9 cellular contexts compared by ENCODE assay signal in the genomic region with DNA sequence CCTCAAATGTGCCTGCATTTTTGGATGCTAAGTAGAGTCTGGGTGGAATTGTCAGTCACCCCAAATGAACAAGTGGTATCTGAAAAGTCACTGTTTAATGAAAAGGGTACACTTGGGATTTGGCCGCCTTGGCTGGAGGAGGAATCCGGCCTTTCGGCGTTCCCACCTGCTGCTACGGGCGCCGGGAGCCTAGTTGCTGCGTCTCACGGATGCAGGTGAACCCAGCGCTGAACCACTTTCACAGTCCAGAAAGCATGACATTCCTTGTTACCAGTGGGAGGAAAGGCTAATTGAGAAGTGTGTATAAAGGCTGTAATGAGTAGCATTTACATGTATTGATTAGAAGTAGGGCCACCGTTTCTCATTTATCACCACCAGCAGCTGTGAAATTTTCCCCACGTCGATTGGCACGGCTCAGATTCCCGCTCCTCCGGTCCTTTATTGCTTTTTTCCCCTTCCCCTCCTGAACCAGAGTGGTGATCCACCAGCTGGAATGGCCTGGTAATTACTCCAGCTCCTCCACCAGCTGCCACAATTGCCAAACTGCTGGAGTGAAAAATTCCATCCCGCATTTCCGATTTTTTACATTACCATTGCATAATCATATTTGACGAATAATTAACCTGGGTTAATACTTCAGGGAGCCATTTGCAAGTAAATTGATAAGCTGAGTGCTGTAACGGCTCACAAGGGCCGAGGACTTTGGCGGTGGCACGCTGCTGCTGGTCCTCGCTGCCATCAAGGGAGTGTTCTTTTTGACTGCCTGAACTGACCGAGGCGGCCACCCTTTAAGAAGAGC.
DNase-seq lines count a peak whose midpoint lies in the region; ATAC-seq and TF ChIP-seq lines count a peak whose summit lies in the region.
"Had no signal": no experiment of that assay in that cellular context is flagged by ENCODE, and none has a peak within 500 bp of the region (broad histone marks: within the 10 kb centered on the region; RNA-seq: fewer than 3 reads in every experiment).

No MANE protein-coding gene starts in this region.

- H3K27ac ChIP-seq in CD8-positive, alpha-beta memory T cell (ENCODE audit: low read depth, low read length), result no peak overlapping the region
- H3K27ac ChIP-seq: gastroesophageal sphincter had no signal

- no peak overlapping the region for H3K4me3 ChIP-seq in CD8-positive, alpha-beta memory T cell (ENCODE audit: low read length)
- H3K4me3 ChIP-seq: gastroesophageal sphincter had no signal

- H3K4me3 Mint-ChIP-seq in CD8-positive, alpha-beta memory T cell, result peak overlapping the region; percentile 1 to 69 (median 41)
- H3K4me3 Mint-ChIP-seq in activated CD4-positive, alpha-beta memory T cell treated with anti-CD3 and anti-CD28 coated beads, Interleukin-2, amount 10 ng/mL, durations not matched to agents 7 days and 5 days, result peak overlapping the region; percentile 52
- peak overlapping the region in 7 of 8 donors; percentile 53 to 87 (median 76) for H3K4me3 Mint-ChIP-seq in naive B cell

- H3K9me3 Mint-ChIP-seq in CD8-positive, alpha-beta memory T cell, result no peaks in the 10 kb centered on the region
- no peaks in the 10 kb centered on the region for H3K9me3 Mint-ChIP-seq in activated CD4-positive, alpha-beta memory T cell treated with anti-CD3 and anti-CD28 coated beads, Interleukin-2, amount 10 ng/mL, durations not matched to agents 7 days and 5 days
- H3K9me3 Mint-ChIP-seq in naive B cell, result no peaks in the 10 kb centered on the region

- POLR2A ChIA-PET in CD8-positive, alpha-beta memory T cell (lab: Charles Lee), result no interaction called here
- POLR2A ChIA-PET in activated CD4-positive, alpha-beta memory T cell treated with anti-CD3 and anti-CD28 coated beads, Interleukin-2, amount 10 ng/mL, durations not matched to agents 7 days and 5 days (lab: Charles Lee), result no interaction called here

- no peak overlapping the region for H3K27ac Mint-ChIP-seq in CD8-positive, alpha-beta memory T cell
- no peak overlapping the region for H3K27ac Mint-ChIP-seq in activated CD4-positive, alpha-beta memory T cell treated with anti-CD3 and anti-CD28 coated beads, Interleukin-2, amount 10 ng/mL, durations not matched to agents 7 days and 5 days
- H3K27ac Mint-ChIP-seq in naive B cell, result no peak overlapping the region

- no peak for DNase-seq in CD8-positive, alpha-beta memory T cell
- DNase-seq in NCI-H128 (lab: John Stamatoyannopoulos, UW; ENCODE audit: unreplicated experiment), result peak; percentile 47
- no peak for DNase-seq in activated CD4-positive, alpha-beta memory T cell treated with anti-CD3 and anti-CD28 coated beads, Interleukin-2, amount 10 ng/mL, durations not matched to agents 7 days and 5 days
- DNase-seq in naive B cell, result no peak
- DNase-seq in GM13977 (ENCODE audit: low spot score), result no peak
- DNase-seq in NCI-H446 treated with DMSO at 0.1 percent for 48 hours (lab: John Stamatoyannopoulos, UW), result no peak
- DNase-seq in KBM-7, result no peak

- no peak for ATAC-seq in naive B cell (ENCODE audit: low read depth in 2 of 2)
- no peak for ATAC-seq in HG02642 (IDR thresholded peaks at IDR 0.05; ENCODE audit: poor library complexity, unreplicated experiment)
- ATAC-seq: gastroesophageal sphincter had no signal

- no peak for TF ChIP-seq CTCF in GM13977 (IDR thresholded peaks at IDR 0.05; ENCODE audit: extremely low read depth, insufficient read depth, missing control alignments)

- no peaks in the 10 kb centered on the region for H3K9me3 ChIP-seq in CD8-positive, alpha-beta memory T cell (ENCODE audit: low read length)
- H3K9me3 ChIP-seq: gastroesophageal sphincter had no signal

- in situ Hi-C loops in GM13977 (cut with MboI; ENCODE audit: low pct_unique_long_range_greater_than_20kb, low sequenced_read_pairs, unreplicated experiment) (no loop called here), KBM-7 (cut with MboI; ENCODE audit: low pct_unique_long_range_greater_than_20kb, low sequenced_read_pairs) (no loop called here)

- no peaks in the 10 kb centered on the region for H3K36me3 ChIP-seq in CD8-positive, alpha-beta memory T cell (ENCODE audit: insufficient read depth, low read length)
- H3K36me3 ChIP-seq: gastroesophageal sphincter had no signal

- H3K27me3 Mint-ChIP-seq in CD8-positive, alpha-beta memory T cell, result peaks cover 9 to 31% of the 10 kb centered on the region in 2 donors
- H3K27me3 Mint-ChIP-seq in activated CD4-positive, alpha-beta memory T cell treated with anti-CD3 and anti-CD28 coated beads, Interleukin-2, amount 10 ng/mL, durations not matched to agents 7 days and 5 days, result peaks cover 3% of the 10 kb centered on the region
- H3K27me3 Mint-ChIP-seq in naive B cell, result peaks cover 9 to 35% (median 21%) of the 10 kb centered on the region in 3 donors

- no peaks in the 10 kb centered on the region for H3K4me1 ChIP-seq in CD8-positive, alpha-beta memory T cell (ENCODE audit: insufficient read depth, low read length)
- H3K4me1 ChIP-seq: gastroesophageal sphincter had no signal

- peaks cover 0 to 4% (median 0%) of the 10 kb centered on the region in 3 donors for H3K4me1 Mint-ChIP-seq in CD8-positive, alpha-beta memory T cell
- no peaks in the 10 kb centered on the region for H3K4me1 Mint-ChIP-seq in activated CD4-positive, alpha-beta memory T cell treated with anti-CD3 and anti-CD28 coated beads, Interleukin-2, amount 10 ng/mL, durations not matched to agents 7 days and 5 days
- H3K4me1 Mint-ChIP-seq in naive B cell, result peaks cover 0 to 5% (median 0%) of the 10 kb centered on the region in 3 donors

- no peaks in the 10 kb centered on the region for H3K27me3 ChIP-seq in CD8-positive, alpha-beta memory T cell (ENCODE audit: insufficient read depth, low read length, poor library complexity, severe bottlenecking)

- no peaks in the 10 kb centered on the region for H3K36me3 Mint-ChIP-seq in CD8-positive, alpha-beta memory T cell
- no peaks in the 10 kb centered on the region for H3K36me3 Mint-ChIP-seq in activated CD4-positive, alpha-beta memory T cell treated with anti-CD3 and anti-CD28 coated beads, Interleukin-2, amount 10 ng/mL, durations not matched to agents 7 days and 5 days (ENCODE audit: low read depth)
- H3K36me3 Mint-ChIP-seq in naive B cell, result no peaks in the 10 kb centered on the region

- CTCF ChIA-PET in CD8-positive, alpha-beta memory T cell (lab: Charles Lee), result no interaction called here
- CTCF ChIA-PET in activated CD4-positive, alpha-beta memory T cell treated with anti-CD3 and anti-CD28 coated beads, Interleukin-2, amount 10 ng/mL, durations not matched to agents 7 days and 5 days (lab: Charles Lee), result no interaction called here
